Comparison of ENCODE assay signal across 10 cellular contexts in the genomic region with DNA sequence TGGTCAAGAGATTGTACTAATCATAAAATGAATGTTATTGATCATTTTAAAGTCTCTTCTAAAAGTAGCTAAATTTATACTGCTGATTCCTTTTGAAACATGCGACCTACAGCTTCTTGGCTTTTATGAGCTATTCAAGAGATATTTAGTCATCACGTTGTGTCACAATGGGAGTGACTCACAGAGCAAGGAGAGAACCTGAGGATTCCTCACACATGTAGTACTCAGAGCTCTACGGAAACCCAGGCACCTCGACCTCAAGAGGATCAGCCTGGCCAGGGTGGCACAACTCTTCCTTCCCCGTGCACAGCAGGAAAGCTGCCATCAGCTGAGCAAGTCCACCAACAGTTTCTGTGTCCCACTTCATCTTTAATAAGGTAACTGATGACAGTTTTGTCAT. TPM values are rescaled to one million over a fixed set of nuclear protein-coding genes. Genes with fewer than 3 reads are reported as not detected.
DNase-seq lines count a peak whose midpoint lies in the region; ATAC-seq and TF ChIP-seq lines count a peak whose summit lies in the region.
"Had no signal": no experiment of that assay in that cellular context is flagged by ENCODE, and none has a peak within 500 bp of the region (broad histone marks: within the 10 kb centered on the region; RNA-seq: fewer than 3 reads in every experiment).

Gene DHRS9 (plus strand): TSS at position 223 of the 400 bp plus-strand sequence. CDS start 12,019 bp downstream, outside the sequence.

- H3K4me1 Mint-ChIP-seq in stimulated activated naive CD8-positive, alpha-beta T cell treated with anti-CD3 and anti-CD28 coated beads, Interleukin-15, amount 100 ng/mL, for 72 hours: peaks cover 20% of the 10 kb centered on the region

- TF ChIP-seq CTCF in foreskin fibroblast (IDR thresholded peaks at IDR 0.05; ENCODE audit: low read depth, low read length): no peak

- peak within 1 kb of the TSS; percentile 62 to 81 for H3K27ac Mint-ChIP-seq in activated naive CD4-positive, alpha-beta T cell treated with anti-CD3 and anti-CD28 coated beads, Interleukin-2, amount 50 U/mL, for 72 hours
- H3K27ac Mint-ChIP-seq in stimulated activated naive CD8-positive, alpha-beta T cell treated with anti-CD3 and anti-CD28 coated beads, Interleukin-15, amount 100 ng/mL, for 72 hours: peak within 1 kb of the TSS in 1 of 2 donors; percentile 20
- H3K27ac Mint-ChIP-seq: activated naive CD8-positive, alpha-beta T cell treated with anti-CD3 and anti-CD28 coated beads, Interleukin-2, amount 10 ng/mL, durations not matched to agents 7 days and 5 days; CD4-positive, CD25-positive, alpha-beta regulatory T cell had no signal

- H3K36me3 Mint-ChIP-seq in activated naive CD4-positive, alpha-beta T cell treated with anti-CD3 and anti-CD28 coated beads, Interleukin-2, amount 50 U/mL, for 72 hours: peaks cover 0 to 33% of the 10 kb centered on the region in 2 donors
- H3K36me3 Mint-ChIP-seq: CD4-positive, CD25-positive, alpha-beta regulatory T cell had no signal

- peaks cover 0 to 6% of the 10 kb centered on the region in 2 donors for H3K9me3 Mint-ChIP-seq in activated naive CD4-positive, alpha-beta T cell treated with anti-CD3 and anti-CD28 coated beads, Interleukin-2, amount 50 U/mL, for 72 hours
- H3K9me3 Mint-ChIP-seq in stimulated activated naive CD8-positive, alpha-beta T cell treated with anti-CD3 and anti-CD28 coated beads, Interleukin-15, amount 100 ng/mL, for 72 hours: peaks cover 7 to 11% of the 10 kb centered on the region in 2 donors

- peak; percentile 88 to 89 for ATAC-seq in activated naive CD4-positive, alpha-beta T cell treated with anti-CD3 and anti-CD28 coated beads, Interleukin-2, amount 50 U/mL, for 72 hours
- ATAC-seq in stimulated activated naive CD8-positive, alpha-beta T cell treated with anti-CD3 and anti-CD28 coated beads, Interleukin-15, amount 100 ng/mL, for 72 hours: peak; percentile 81

- no peak within 1 kb of the TSS for H3K4me3 ChIP-seq in foreskin fibroblast (ENCODE audit: low read depth in 1 of 2, low read length in 2 of 2)

- no peak within 1 kb of the TSS for H3K4me3 Mint-ChIP-seq in stimulated activated naive CD8-positive, alpha-beta T cell treated with anti-CD3 and anti-CD28 coated beads, Interleukin-15, amount 100 ng/mL, for 72 hours
- H3K4me3 Mint-ChIP-seq: activated naive CD8-positive, alpha-beta T cell treated with anti-CD3 and anti-CD28 coated beads, Interleukin-2, amount 10 ng/mL, durations not matched to agents 7 days and 5 days; CD4-positive, CD25-positive, alpha-beta regulatory T cell had no signal

- DNase-seq in activated naive CD4-positive, alpha-beta T cell treated with anti-CD3 and anti-CD28 coated beads, Interleukin-2, amount 50 U/mL, for 72 hours (ENCODE audit: low spot score in 2 of 2): peak; percentile 48 to 59
- DNase-seq in activated naive CD4-positive, alpha-beta T cell (lab: John Stamatoyannopoulos, UW): no peak
- peak; percentile 91 for DNase-seq in SIG-M5 (lab: John Stamatoyannopoulos, UW)
- peak; percentile 1 to 6 for DNase-seq in foreskin fibroblast
- DNase-seq in stimulated activated naive CD8-positive, alpha-beta T cell treated with anti-CD3 and anti-CD28 coated beads, Interleukin-15, amount 100 ng/mL, for 72 hours: no peak
- DNase-seq in DMS114 treated with DMSO at 0.1 percent for 48 hours (lab: John Stamatoyannopoulos, UW; ENCODE audit: unreplicated experiment): no peak
- no peak for DNase-seq in occipital lobe (lab: John Stamatoyannopoulos, UW)
- DNase-seq in germinal center (ENCODE audit: low spot score): no peak
- DNase-seq: activated naive CD8-positive, alpha-beta T cell treated with anti-CD3 and anti-CD28 coated beads, Interleukin-2, amount 10 ng/mL, durations not matched to agents 7 days and 5 days; CD4-positive, CD25-positive, alpha-beta regulatory T cell had no signal

- no peaks in the 10 kb centered on the region for H3K27me3 Mint-ChIP-seq in stimulated activated naive CD8-positive, alpha-beta T cell treated with anti-CD3 and anti-CD28 coated beads, Interleukin-15, amount 100 ng/mL, for 72 hours

RNA-seq across cellular contexts. Expression of gene DHRS9, which starts in this region (rescaled TPM):
- total RNA-seq in activated naive CD4-positive, alpha-beta T cell treated with anti-CD3 and anti-CD28 coated beads, Interleukin-2, amount 50 U/mL, for 72 hours: 10 to 100 TPM in 1 of 2 donors, 1 to 10 TPM in 1; 5.9 to 11.5 TPM
- total RNA-seq in occipital lobe: 0.94 TPM
- total RNA-seq: CD4-positive, CD25-positive, alpha-beta regulatory T cell had no signal

Comparison
In these comparisons a context has a peak if more than half of its experiments do, and no peak if none do; other contexts are left out.
1. DNase-seq: peak in activated naive CD4-positive, alpha-beta T cell treated with anti-CD3 and anti-CD28 coated beads, Interleukin-2, amount 50 U/mL, for 72 hours (2 of 2), SIG-M5 (single experiment) and foreskin fibroblast (2 of 2); none in activated naive CD4-positive, alpha-beta T cell (0 of 4), stimulated activated naive CD8-positive, alpha-beta T cell treated with anti-CD3 and anti-CD28 coated beads, Interleukin-15, amount 100 ng/mL, for 72 hours (0 of 2), DMS114 treated with DMSO at 0.1 percent for 48 hours (single experiment), occipital lobe (single experiment) and germinal center (single experiment).